In genomic region chr7:25171071-25171470, GRCh38 we compare ENCODE assay signal across 31 cellular contexts. TPM values are rescaled to one million over a fixed set of nuclear protein-coding genes. Genes with fewer than 3 reads are reported as not detected.
"Had no signal": no experiment of that assay in that cellular context is flagged by ENCODE, and none has a peak within 500 bp of the region (broad histone marks: within the 10 kb centered on the region; RNA-seq: fewer than 3 reads in every experiment).

No MANE protein-coding gene starts in this region.

- H3K4me2 ChIP-seq: KMS-11 had no signal

- H3K9me3 Mint-ChIP-seq: activated CD4-positive, alpha-beta memory T cell treated with anti-CD3 and anti-CD28 coated beads, Interleukin-2, amount 10 ng/mL, durations not matched to agents 7 days and 5 days; activated naive CD8-positive, alpha-beta T cell treated with anti-CD3 and anti-CD28 coated beads, Interleukin-2, amount 10 ng/mL, durations not matched to agents 7 days and 5 days; central memory CD8-positive, alpha-beta T cell; T-cell had no signal

- H3K27me3 Mint-ChIP-seq: activated CD4-positive, alpha-beta memory T cell treated with anti-CD3 and anti-CD28 coated beads, Interleukin-2, amount 10 ng/mL, durations not matched to agents 7 days and 5 days; activated CD4-positive, alpha-beta T cell treated with anti-CD3 and anti-CD28 coated beads for 36 hours; activated naive CD8-positive, alpha-beta T cell treated with anti-CD3 and anti-CD28 coated beads, Interleukin-2, amount 10 ng/mL, durations not matched to agents 7 days and 5 days; central memory CD8-positive, alpha-beta T cell; T-cell had no signal

- H3K4me3 Mint-ChIP-seq: activated CD4-positive, alpha-beta memory T cell treated with anti-CD3 and anti-CD28 coated beads, Interleukin-2, amount 10 ng/mL, durations not matched to agents 7 days and 5 days; activated CD4-positive, alpha-beta T cell treated with anti-CD3 and anti-CD28 coated beads for 36 hours; activated naive CD8-positive, alpha-beta T cell treated with anti-CD3 and anti-CD28 coated beads, Interleukin-2, amount 10 ng/mL, durations not matched to agents 7 days and 5 days; central memory CD8-positive, alpha-beta T cell; T-cell had no signal

- H3K4me1 Mint-ChIP-seq: activated CD4-positive, alpha-beta memory T cell treated with anti-CD3 and anti-CD28 coated beads, Interleukin-2, amount 10 ng/mL, durations not matched to agents 7 days and 5 days; activated CD4-positive, alpha-beta T cell treated with anti-CD3 and anti-CD28 coated beads for 36 hours; activated naive CD8-positive, alpha-beta T cell treated with anti-CD3 and anti-CD28 coated beads, Interleukin-2, amount 10 ng/mL, durations not matched to agents 7 days and 5 days; central memory CD8-positive, alpha-beta T cell; T-cell had no signal

- H3K4me1 ChIP-seq: ascending aorta had no signal

- H3K36me3 ChIP-seq: ascending aorta had no signal

- H3K27ac ChIP-seq: ascending aorta, body of pancreas, KMS-11, SK-N-MC, VCaP had no signal

- H3K4me3 ChIP-seq: ascending aorta, body of pancreas, SK-N-MC had no signal

- ATAC-seq: activated CD4-positive, alpha-beta T cell treated with anti-CD3 and anti-CD28 coated beads for 36 hours; body of pancreas; PC-3; T-cell had no signal

- FAIRE-seq: bronchial epithelial cell, RCC 7860 had no signal

- H3K9me3 ChIP-seq: ascending aorta, body of pancreas had no signal

- DNase-seq: activated CD4-positive, alpha-beta memory T cell treated with anti-CD3 and anti-CD28 coated beads, Interleukin-2, amount 10 ng/mL, durations not matched to agents 7 days and 5 days; activated CD4-positive, alpha-beta T cell treated with anti-CD3 and anti-CD28 coated beads for 36 hours; activated CD4-positive, alpha-beta T cell treated with anti-CD3 and anti-CD28 coated beads, Interleukin-2, amount 50 U/mL, for 1 hour; activated CD8-positive, alpha-beta memory T cell treated with anti-CD3 and anti-CD28 coated beads, Interleukin-2, amount 50 U/mL, for 48 hours; activated naive CD4-positive, alpha-beta T cell treated with anti-CD3 and anti-CD28 coated beads, Interleukin-2, amount 50 U/mL, for 16 hours; activated naive CD8-positive, alpha-beta T cell treated with anti-CD3 and anti-CD28 coated beads, Interleukin-2, amount 10 ng/mL, durations not matched to agents 7 days and 5 days; activated T-cell treated with anti-CD3 and anti-CD28 coated beads, Interleukin-2, amount 50 U/mL, for 1 hour; amniotic stem cell; body of pancreas; MV-4-11; NCI-H1092 treated with DMSO at 0.1 percent for 48 hours; NCI-H1417 treated with DMSO at 0.1 percent for 48 hours; NCI-H1694; NCI-H2029; NCI-H2107; NCI-H2171 treated with DMSO at 0.1 percent for 48 hours; NCI-H226; NCI-H82; PC-3; SIG-M5; T-cell; T-helper 2 cell had no signal

- H3K27me3 ChIP-seq: ascending aorta, body of pancreas had no signal

- H3K27ac Mint-ChIP-seq: activated CD4-positive, alpha-beta memory T cell treated with anti-CD3 and anti-CD28 coated beads, Interleukin-2, amount 10 ng/mL, durations not matched to agents 7 days and 5 days; activated CD4-positive, alpha-beta T cell treated with anti-CD3 and anti-CD28 coated beads for 36 hours; activated naive CD8-positive, alpha-beta T cell treated with anti-CD3 and anti-CD28 coated beads, Interleukin-2, amount 10 ng/mL, durations not matched to agents 7 days and 5 days; T-cell had no signal

RNA-seq across cellular contexts. Expression of gene NPVF, which starts 57.2 kb away (rescaled TPM):
- total RNA-seq: activated CD4-positive, alpha-beta memory T cell treated with anti-CD3 and anti-CD28 coated beads, Interleukin-2, amount 10 ng/mL, durations not matched to agents 7 days and 5 days; activated CD4-positive, alpha-beta T cell treated with anti-CD3 and anti-CD28 coated beads for 36 hours; activated naive CD8-positive, alpha-beta T cell treated with anti-CD3 and anti-CD28 coated beads, Interleukin-2, amount 10 ng/mL, durations not matched to agents 7 days and 5 days; ascending aorta; body of pancreas; bronchial epithelial cell; MCF 10A; NCI-H460; PC-3; T-cell had no signal
